In the genomic region with DNA sequence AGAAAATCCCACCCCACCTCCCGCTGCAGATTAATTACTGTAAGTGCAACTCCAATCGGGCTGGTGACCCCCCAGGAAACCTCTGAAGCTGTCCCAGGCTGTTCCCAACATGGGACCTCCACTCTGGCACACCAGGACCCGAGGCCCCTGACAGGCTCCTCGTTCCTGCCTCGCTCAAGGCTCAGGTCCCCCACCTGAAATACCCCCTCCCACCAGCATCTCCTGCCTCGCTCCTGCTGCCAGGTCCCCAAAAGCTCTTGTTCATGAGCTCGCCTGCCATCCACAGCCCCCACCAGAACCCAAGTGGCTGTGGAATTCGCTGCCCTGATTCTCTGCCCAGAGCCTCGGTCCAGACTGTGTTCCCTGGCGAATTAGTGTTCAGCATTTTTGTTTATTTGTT, we compare ENCODE assay signal across 25 cellular contexts. TPM values are rescaled to one million over a fixed set of nuclear protein-coding genes. Genes with fewer than 3 reads are reported as not detected.
DNase-seq lines count a peak whose midpoint lies in the region; ATAC-seq and TF ChIP-seq lines count a peak whose summit lies in the region.
"Had no signal": no experiment of that assay in that cellular context is flagged by ENCODE, and none has a peak within 500 bp of the region (broad histone marks: within the 10 kb centered on the region; RNA-seq: fewer than 3 reads in every experiment).

No MANE protein-coding gene starts in this region.

- no peak overlapping the region for H3K27ac Mint-ChIP-seq in type B pancreatic cell
- H3K27ac Mint-ChIP-seq in activated T-helper 17 cell treated with anti-CD3 and anti-CD28 coated beads, Interleukin-2, amount 50 U/mL, for 72 hours = no peak overlapping the region
- H3K27ac Mint-ChIP-seq: natural killer cell had no signal

- H3K27me3 Mint-ChIP-seq in type B pancreatic cell = peaks cover 24% of the 10 kb centered on the region
- H3K27me3 Mint-ChIP-seq in activated T-helper 17 cell treated with anti-CD3 and anti-CD28 coated beads, Interleukin-2, amount 50 U/mL, for 72 hours = peaks cover 29% of the 10 kb centered on the region

- H3K27me3 ChIP-seq in right cardiac atrium (ENCODE audit: control insufficient read depth, insufficient read depth) = no peaks in the 10 kb centered on the region
- H3K27me3 ChIP-seq in heart right ventricle = peaks cover 0 to 41% (median 29%) of the 10 kb centered on the region in 7 donors
- H3K27me3 ChIP-seq: cardiac muscle cell, Peyer's patch, upper lobe of left lung had no signal

- H3K4me3 Mint-ChIP-seq in type B pancreatic cell = no peak overlapping the region
- H3K4me3 Mint-ChIP-seq in activated T-helper 17 cell treated with anti-CD3 and anti-CD28 coated beads, Interleukin-2, amount 50 U/mL, for 72 hours = no peak overlapping the region
- H3K4me3 Mint-ChIP-seq: CD8-positive, alpha-beta memory T cell; natural killer cell had no signal

- ATAC-seq in right cardiac atrium (no peak), heart right ventricle (no peak), left lobe of liver (no peak)
- ATAC-seq in activated T-helper 17 cell treated with anti-CD3 and anti-CD28 coated beads, Interleukin-2, amount 50 U/mL, for 72 hours (replicated peaks) = no peak
- ATAC-seq: foreskin keratinocyte; natural killer cell; stimulated activated naive CD8-positive, alpha-beta T cell treated with anti-CD3 and anti-CD28 coated beads, Interleukin-15, Interleukin-2, amounts not matched to agents 100 U/mL and 50 U/mL, for 24 hours had no signal

- H3K4me1 ChIP-seq in right cardiac atrium (ENCODE audit: control insufficient read depth, insufficient read depth, low read length) = no peaks in the 10 kb centered on the region
- H3K4me1 ChIP-seq in heart right ventricle = no peaks in the 10 kb centered on the region
- H3K4me1 ChIP-seq: foreskin keratinocyte, parathyroid adenoma, Peyer's patch, upper lobe of left lung had no signal

- TF ChIP-seq CTCF in heart right ventricle (IDR thresholded peaks at IDR 0.05) = no peak
- no peak for TF ChIP-seq CTCF in type B pancreatic cell (conservative IDR thresholded peaks at IDR 0.05)

- H3K9me3 ChIP-seq in right cardiac atrium (ENCODE audit: control insufficient read depth, low read length) = no peaks in the 10 kb centered on the region
- H3K9me3 ChIP-seq in heart right ventricle = no peaks in the 10 kb centered on the region
- H3K9me3 ChIP-seq: Peyer's patch, upper lobe of left lung had no signal

- peak in 2 of 3 donors; percentile 7 to 34 for DNase-seq in right cardiac atrium
- no peak for DNase-seq in heart right ventricle
- peak; percentile 3 for DNase-seq in SK-N-DZ (ENCODE audit: low spot score)
- DNase-seq in left lobe of liver (ENCODE audit: low spot score) = peak; percentile 16
- peak; percentile 45 for DNase-seq in type B pancreatic cell (ENCODE audit: extremely low spot score, unreplicated experiment)
- DNase-seq in NCI-H82 (lab: John Stamatoyannopoulos, UW) = no peak
- DNase-seq in NCI-H2107 (lab: John Stamatoyannopoulos, UW) = no peak
- DNase-seq: activated CD4-positive, CD25-positive, alpha-beta regulatory T cell; activated gamma-delta T cell; CD8-positive, alpha-beta memory T cell; DMS53; foreskin keratinocyte; GOT3; KBM-7; NCI-H187 treated with DMSO at 0.1 percent for 48 hours; NCI-H226; small intestine; stimulated activated CD4-positive, alpha-beta T cell treated with anti-CD3 and anti-CD28 coated beads, Interleukin-2, amount 100 ng/mL, for 48 hours; stimulated activated naive CD8-positive, alpha-beta T cell treated with anti-CD3 and anti-CD28 coated beads, Interleukin-15, Interleukin-2, amounts not matched to agents 100 U/mL and 50 U/mL, for 24 hours had no signal

- H3K36me3 ChIP-seq in heart right ventricle = peaks cover 0 to 20% (median 0%) of the 10 kb centered on the region in 9 donors
- H3K36me3 ChIP-seq: cardiac muscle cell, Peyer's patch had no signal

- no peaks in the 10 kb centered on the region for H3K9me3 Mint-ChIP-seq in type B pancreatic cell
- no peaks in the 10 kb centered on the region for H3K9me3 Mint-ChIP-seq in activated T-helper 17 cell treated with anti-CD3 and anti-CD28 coated beads, Interleukin-2, amount 50 U/mL, for 72 hours
- H3K9me3 Mint-ChIP-seq: natural killer cell had no signal

- H3K27ac ChIP-seq in right cardiac atrium (ENCODE audit: low read length) = no peak overlapping the region
- H3K27ac ChIP-seq in heart right ventricle = no peak overlapping the region
- H3K27ac ChIP-seq: cardiac muscle cell, foreskin keratinocyte, parathyroid adenoma, Peyer's patch, upper lobe of left lung had no signal

- H3K4me1 Mint-ChIP-seq in type B pancreatic cell (ENCODE audit: unreplicated experiment) = no peaks in the 10 kb centered on the region
- H3K4me1 Mint-ChIP-seq in activated T-helper 17 cell treated with anti-CD3 and anti-CD28 coated beads, Interleukin-2, amount 50 U/mL, for 72 hours = no peaks in the 10 kb centered on the region
- H3K4me1 Mint-ChIP-seq: CD8-positive, alpha-beta memory T cell; natural killer cell had no signal

- no peaks in the 10 kb centered on the region for H3K36me3 Mint-ChIP-seq in type B pancreatic cell
- no peaks in the 10 kb centered on the region for H3K36me3 Mint-ChIP-seq in activated T-helper 17 cell treated with anti-CD3 and anti-CD28 coated beads, Interleukin-2, amount 50 U/mL, for 72 hours (ENCODE audit: low read depth)
- H3K36me3 Mint-ChIP-seq: natural killer cell had no signal

- no peak overlapping the region for H3K4me3 ChIP-seq in right cardiac atrium (ENCODE audit: low read length)
- H3K4me3 ChIP-seq in heart right ventricle = no peak overlapping the region
- H3K4me3 ChIP-seq: cardiac muscle cell, Peyer's patch, upper lobe of left lung had no signal

- intact Hi-C loops in right cardiac atrium (cut with DNase I) = no loop called here
- intact Hi-C loops in heart right ventricle (cut with DNase I) = no loop called here

- WGBS in right cardiac atrium = 83% methylated on average over 10 of the region's 10 CpGs
- 84 to 87% methylated on average over 10 of the region's 10 CpGs for WGBS in heart right ventricle, 2 donors

RNA-seq across cellular contexts. Expression of gene NPEPL1, which starts 26.1 kb away (rescaled TPM):
- total RNA-seq in right cardiac atrium (10 to 100 TPM; 22.0 to 28.8 (median 23.0) TPM), heart right ventricle (10 to 100 TPM; 23.1 to 35.9 (median 29.9) TPM), left lobe of liver (12.8 TPM), type B pancreatic cell (ENCODE audit: low replicate concordance) (21.1 and 25.0 TPM in 2 replicates)
- polyA plus RNA-seq in right cardiac atrium (26.1 TPM), heart right ventricle (10 to 100 TPM; 16.7 to 46.7 TPM)
- polyA plus RNA-seq in SK-N-DZ (2014; cell fraction: cytosol; rRNA removed) = 1.6 and 4.8 TPM in 2 replicates
- 111 and 125 TPM in 2 replicates for polyA plus RNA-seq in SK-N-DZ (2014; cell fraction: nucleus; rRNA removed)
- 10 to 100 TPM; 19.1 to 23.0 TPM for total RNA-seq in activated T-helper 17 cell treated with anti-CD3 and anti-CD28 coated beads, Interleukin-2, amount 50 U/mL, for 72 hours

Comparison
In these comparisons a context has a peak if more than half of its experiments do, and no peak if none do; other contexts are left out.
1. DNase-seq: peak in right cardiac atrium (2 of 3), SK-N-DZ (single experiment), left lobe of liver (single experiment) and type B pancreatic cell (single experiment); none in heart right ventricle (0 of 2), NCI-H82 (single experiment) and NCI-H2107 (single experiment).